Comparison of ENCODE assay signal across 8 cellular contexts in genomic region chr3:122564155-122564912, GRCh38. TPM values are rescaled to one million over a fixed set of nuclear protein-coding genes. Genes with fewer than 3 reads are reported as not detected.
DNase-seq lines count a peak whose midpoint lies in the region; ATAC-seq, FAIRE-seq and TF ChIP-seq lines count a peak whose summit lies in the region.

TSS of gene DTX3L (plus strand) at chr3:122564338. CDS start at chr3:122564427, 89 bp downstream.
TSS of gene PARP9 (minus strand) at chr3:122564300. CDS start at chr3:122559620, 4,680 bp downstream.

- no peaks in the 10 kb centered on the region for H3K27me3 Mint-ChIP-seq in astrocyte (ENCODE audit: low read depth, unreplicated experiment)

- TF ChIP-seq POLR2A in uterus (IDR thresholded peaks at IDR 0.05) = peak; percentile 57 to 76

- no peak for TF ChIP-seq CTCF in GM12864 (IDR thresholded peaks at IDR 0.05; ENCODE audit: low read depth, low read length, missing control alignments)
- TF ChIP-seq CTCF in astrocyte (IDR thresholded peaks at IDR 0.05; ENCODE audit: insufficient read depth, low read depth, low read length) = no peak
- TF ChIP-seq CTCF in uterus (IDR thresholded peaks at IDR 0.05) = no peak

- H3K4me1 Mint-ChIP-seq in astrocyte (ENCODE audit: low read depth, unreplicated experiment) = peaks cover 46% of the 10 kb centered on the region

- peak within 1 kb of the TSS; percentile 93 for H2AFZ ChIP-seq in astrocyte (ENCODE audit: low read depth, low read length)

- H4K20me1 ChIP-seq in astrocyte (ENCODE audit: insufficient read depth, low read length) = no peaks in the 10 kb centered on the region

- H3K4me1 ChIP-seq in astrocyte (ENCODE audit: insufficient read depth, low read length) (peaks cover 5% of the 10 kb centered on the region), right cardiac atrium (ENCODE audit: control insufficient read depth, insufficient read depth, low read length) (peaks cover 2% of the 10 kb centered on the region), rectal smooth muscle tissue (ENCODE audit: control insufficient read depth, insufficient read depth, low read length) (peaks cover 23% of the 10 kb centered on the region), uterus (peaks cover 0 to 7% of the 10 kb centered on the region in 2 donors)

- H3K4me3 ChIP-seq in GM12864 (ENCODE audit: low read depth, low read length) (peak within 1 kb of the TSS; percentile 82), astrocyte (ENCODE audit: insufficient read depth, low read depth, low read length) (peak within 1 kb of the TSS; percentile 79), right cardiac atrium (ENCODE audit: low read length) (peak within 1 kb of the TSS; percentile 89), rectal smooth muscle tissue (ENCODE audit: low read length) (peak within 1 kb of the TSS; percentile 73), uterus (peak within 1 kb of the TSS; percentile 72 to 77)

- H3K9me3 ChIP-seq in astrocyte (ENCODE audit: insufficient read depth, low read depth, low read length) (no peaks in the 10 kb centered on the region), right cardiac atrium (ENCODE audit: control insufficient read depth, low read length) (no peaks in the 10 kb centered on the region), uterus (no peaks in the 10 kb centered on the region)

- H3K9ac ChIP-seq in astrocyte (ENCODE audit: low read length) (peak within 1 kb of the TSS; percentile 89), rectal smooth muscle tissue (ENCODE audit: low read length) (peak within 1 kb of the TSS; percentile 91)

- H3K79me2 ChIP-seq in astrocyte (ENCODE audit: insufficient read depth, low read length) = peaks cover 6% of the 10 kb centered on the region

- H3K36me3 ChIP-seq in astrocyte (ENCODE audit: insufficient read depth, low read length) (peaks cover 8% of the 10 kb centered on the region), rectal smooth muscle tissue (ENCODE audit: control insufficient read depth, insufficient read depth, low read length) (peaks cover 12% of the 10 kb centered on the region), uterus (no peaks in the 10 kb centered on the region)

- intact Hi-C loops in right cardiac atrium (cut with DNase I) (loop anchor here in 1 of 4 donors (10.0 kb wide), 1 partner anchor 110 kb away; no protein-coding TSS in a partner anchor), uterus (cut with DNase I; ENCODE audit: low total_unique reads) (loop anchor here (2.0 kb wide), 1 partner anchor 114 kb away; no protein-coding TSS in a partner anchor)

- peaks cover 34% of the 10 kb centered on the region for H3K36me3 Mint-ChIP-seq in astrocyte (ENCODE audit: low read depth, unreplicated experiment)

- peak within 1 kb of the TSS; percentile 94 for H3K4me2 ChIP-seq in astrocyte (ENCODE audit: low read length)

- ATAC-seq in HG02678 (IDR thresholded peaks at IDR 0.05; ENCODE audit: unreplicated experiment) = peak; percentile 70
- ATAC-seq in right cardiac atrium = peak; percentile 99

- DNase-seq in GM12864 (ENCODE audit: low read depth) = no peak
- peak; percentile 64 to 93 (median 93) for DNase-seq in NCI-H1417 (lab: John Stamatoyannopoulos, UW)
- DNase-seq in T-helper 22 cell (ENCODE audit: low read depth) = peak; percentile 67
- peak; percentile 70 for DNase-seq in astrocyte (ENCODE audit: low read depth)
- DNase-seq in right cardiac atrium = peak; percentile 88 to 93 (median 92)
- DNase-seq in uterus = peak; percentile 83 to 84

- no peak for FAIRE-seq in astrocyte (lab: Jason Lieb, UNC)

- peak within 1 kb of the TSS; percentile 95 for H3K4me3 Mint-ChIP-seq in astrocyte (ENCODE audit: unreplicated experiment)

- H3K9me3 Mint-ChIP-seq in astrocyte (ENCODE audit: unreplicated experiment) = no peaks in the 10 kb centered on the region

- WGBS in right cardiac atrium = under 1% methylated on average over 56 of the region's 56 CpGs

- H3K27me3 ChIP-seq in astrocyte (ENCODE audit: insufficient read depth, low read length) (no peaks in the 10 kb centered on the region), right cardiac atrium (ENCODE audit: control insufficient read depth, insufficient read depth) (no peaks in the 10 kb centered on the region), rectal smooth muscle tissue (ENCODE audit: control insufficient read depth, insufficient read depth, low read length) (no peaks in the 10 kb centered on the region), uterus (no peaks in the 10 kb centered on the region)

- H3K27ac ChIP-seq in astrocyte (ENCODE audit: low read depth, low read length) = peak within 1 kb of the TSS; percentile 73
- H3K27ac ChIP-seq in right cardiac atrium (ENCODE audit: low read length) = peak within 1 kb of the TSS; percentile 91
- H3K27ac ChIP-seq in rectal smooth muscle tissue (ENCODE audit: low read depth, low read length) = peak within 1 kb of the TSS; percentile 94
- peak within 1 kb of the TSS; percentile 96 for H3K27ac ChIP-seq in uterus

- H3K27ac Mint-ChIP-seq in astrocyte (ENCODE audit: unreplicated experiment) = peak within 1 kb of the TSS; percentile 98

RNA-seq across cellular contexts. Expression of gene DTX3L, which starts in this region (rescaled TPM):
- total RNA-seq in astrocyte = 81.2 and 86.3 TPM in 2 replicates
- 10 to 100 TPM; 12.1 to 24.1 (median 13.6) TPM for total RNA-seq in right cardiac atrium
- 5.2 TPM for polyA plus RNA-seq in right cardiac atrium
- total RNA-seq in uterus = 10 to 100 TPM; 12.9 to 38.9 (median 23.3) TPM

RNA-seq across cellular contexts. Expression of gene PARP9, which starts in this region (rescaled TPM):
- total RNA-seq in astrocyte (74.1 and 86.0 TPM in 2 replicates), right cardiac atrium (10 to 100 TPM; 12.6 to 24.5 (median 14.4) TPM), uterus (10 to 100 TPM; 16.8 to 80.7 (median 35.8) TPM)
- polyA plus RNA-seq in right cardiac atrium = 9.2 TPM
